In the genomic region with DNA sequence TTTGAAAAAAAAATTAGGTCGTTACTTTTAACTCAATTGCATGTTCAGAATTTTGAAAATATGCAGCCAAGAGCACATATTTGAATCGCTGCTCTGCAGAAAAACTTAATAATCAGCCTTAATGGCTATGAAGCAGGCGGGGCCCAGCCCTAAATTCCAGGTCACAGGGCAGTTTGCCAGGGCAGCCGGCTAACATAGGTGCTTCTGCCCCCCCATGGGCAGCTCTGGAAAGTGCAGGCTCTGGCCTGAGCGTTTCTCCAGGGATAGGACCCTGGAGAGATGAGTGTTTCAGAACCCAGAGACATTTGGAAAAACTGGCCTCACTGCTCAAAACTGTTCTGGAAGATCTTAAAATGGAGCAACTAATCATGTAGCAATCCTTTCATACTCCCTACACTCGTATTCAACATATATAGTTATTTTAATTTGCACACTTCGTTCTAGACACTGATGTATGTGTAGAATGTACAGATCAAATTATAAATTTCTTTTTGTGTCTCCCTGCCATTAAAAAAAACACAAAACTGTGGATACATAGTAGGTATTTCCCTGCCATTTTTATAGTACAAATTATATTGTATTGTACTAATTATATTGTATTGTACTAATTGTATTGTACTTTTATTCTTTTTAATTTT, we compare ENCODE assay signal across 7 cellular contexts. TPM values are rescaled to one million over a fixed set of nuclear protein-coding genes. Genes with fewer than 3 reads are reported as not detected.
DNase-seq lines count a peak whose midpoint lies in the region; ATAC-seq and TF ChIP-seq lines count a peak whose summit lies in the region.

No MANE protein-coding gene starts in this region.

- H3K27ac ChIP-seq in Karpas-422 (ENCODE audit: low read length) = no peak overlapping the region
- no peak overlapping the region for H3K27ac ChIP-seq in PC-3 (ENCODE audit: low read length)

- H3F3A ChIP-seq in PC-3 (ENCODE audit: low read length, unreplicated experiment) = no peaks in the 10 kb centered on the region

- H3K4me2 ChIP-seq in Karpas-422 (ENCODE audit: low read depth, low read length, poor library complexity, severe bottlenecking) (peak overlapping the region; percentile 33), PC-3 (ENCODE audit: low read length) (no peak overlapping the region)

- TF ChIP-seq CTCF in GM13976 (IDR thresholded peaks at IDR 0.05; ENCODE audit: borderline replicate concordance, control extremely low read depth, extremely low read depth, insufficient read depth, missing control alignments) (peak; percentile 73), PC-3 (conservative IDR thresholded peaks at IDR 0.05; ENCODE audit: low read depth, low read length) (peak; percentile 93)

- POLR2A ChIA-PET in PC-3 (lab: Charles Lee; ENCODE audit: unreplicated experiment) = no interaction called here

- no peaks in the 10 kb centered on the region for H3K36me3 Mint-ChIP-seq in natural killer cell treated with Interleukin-12 subunit alpha and Interleukin-12 subunit beta and Interleukin-15 and Interleukin-18, amount 100 ng/mL, for 72 hours
- no peaks in the 10 kb centered on the region for H3K36me3 Mint-ChIP-seq in stimulated activated naive B cell treated with anti-CD40 and anti-IgM and Interleukin-4, amounts not matched to agents 10 μg/mL and 1 μg/mL and 100 μg/mL, for 72 hours

- H3K4me3 ChIP-seq in Karpas-422 (ENCODE audit: low read length) = no peak overlapping the region
- H3K4me3 ChIP-seq in PC-3 (ENCODE audit: low read length) = no peak overlapping the region

- peaks cover 5 to 18% of the 10 kb centered on the region in 2 donors for H3K4me1 Mint-ChIP-seq in natural killer cell treated with Interleukin-12 subunit alpha and Interleukin-12 subunit beta and Interleukin-15 and Interleukin-18, amount 100 ng/mL, for 72 hours (ENCODE audit: low read depth in 2 of 2)
- H3K4me1 Mint-ChIP-seq in stimulated activated naive B cell treated with anti-CD40 and anti-IgM and Interleukin-4, amounts not matched to agents 10 μg/mL and 1 μg/mL and 100 μg/mL, for 72 hours = peaks cover 7 to 13% of the 10 kb centered on the region in 2 donors

- H3K27me3 Mint-ChIP-seq in natural killer cell treated with Interleukin-12 subunit alpha and Interleukin-12 subunit beta and Interleukin-15 and Interleukin-18, amount 100 ng/mL, for 72 hours = no peaks in the 10 kb centered on the region
- H3K27me3 Mint-ChIP-seq in stimulated activated naive B cell treated with anti-CD40 and anti-IgM and Interleukin-4, amounts not matched to agents 10 μg/mL and 1 μg/mL and 100 μg/mL, for 72 hours = no peaks in the 10 kb centered on the region

- peaks cover 10% of the 10 kb centered on the region for H3K4me1 ChIP-seq in Karpas-422 (ENCODE audit: low read length)
- H3K4me1 ChIP-seq in PC-3 (ENCODE audit: insufficient read depth, low read length) = peaks cover 33% of the 10 kb centered on the region

- ATAC-seq in PC-3 = peak; percentile 59
- peak; percentile 74 to 88 for ATAC-seq in natural killer cell treated with Interleukin-12 subunit alpha and Interleukin-12 subunit beta and Interleukin-15 and Interleukin-18, amount 100 ng/mL, for 72 hours
- ATAC-seq in stimulated activated naive B cell treated with anti-CD40 and anti-IgM and Interleukin-4, amounts not matched to agents 10 μg/mL and 1 μg/mL and 100 μg/mL, for 72 hours (replicated peaks) = peak; percentile 90 to 97

- H4K20me1 ChIP-seq in Karpas-422 (ENCODE audit: insufficient read depth, low read depth, low read length) = no peaks in the 10 kb centered on the region
- H4K20me1 ChIP-seq in PC-3 (ENCODE audit: low read length) = no peaks in the 10 kb centered on the region

- no peak overlapping the region for H3K27ac Mint-ChIP-seq in natural killer cell treated with Interleukin-12 subunit alpha and Interleukin-12 subunit beta and Interleukin-15 and Interleukin-18, amount 100 ng/mL, for 72 hours
- H3K27ac Mint-ChIP-seq in stimulated activated naive B cell treated with anti-CD40 and anti-IgM and Interleukin-4, amounts not matched to agents 10 μg/mL and 1 μg/mL and 100 μg/mL, for 72 hours = no peak overlapping the region

- H3K4me3 Mint-ChIP-seq in natural killer cell treated with Interleukin-12 subunit alpha and Interleukin-12 subunit beta and Interleukin-15 and Interleukin-18, amount 100 ng/mL, for 72 hours = no peak overlapping the region
- no peak overlapping the region for H3K4me3 Mint-ChIP-seq in stimulated activated naive B cell treated with anti-CD40 and anti-IgM and Interleukin-4, amounts not matched to agents 10 μg/mL and 1 μg/mL and 100 μg/mL, for 72 hours

- no peaks in the 10 kb centered on the region for H3K36me3 ChIP-seq in Karpas-422 (ENCODE audit: insufficient read depth, low read length)
- H3K36me3 ChIP-seq in PC-3 (ENCODE audit: low read depth, low read length) = no peaks in the 10 kb centered on the region

- H3K9ac ChIP-seq in Karpas-422 (ENCODE audit: low read length) (no peak overlapping the region), PC-3 (ENCODE audit: low read length) (no peak overlapping the region)

- CTCF ChIA-PET in PC-3 (lab: Charles Lee) = interaction anchor here (0.6 kb wide), 1 partner anchor 30 kb away, joined by 3 read pairs; no protein-coding TSS in a partner anchor

- H3K79me2 ChIP-seq in Karpas-422 (ENCODE audit: low read length) (no peaks in the 10 kb centered on the region), PC-3 (ENCODE audit: low read length) (no peaks in the 10 kb centered on the region)

- H2AFZ ChIP-seq in Karpas-422 (ENCODE audit: low read length) = peak overlapping the region; percentile 89; the same call in 1 of the 2 replicates
- H2AFZ ChIP-seq in PC-3 (ENCODE audit: low read length) = no peak overlapping the region

- H3K9me2 ChIP-seq in Karpas-422 (replicated peaks; ENCODE audit: insufficient read depth, low read length) (no peaks in the 10 kb centered on the region), PC-3 (replicated peaks; ENCODE audit: low read length) (no peaks in the 10 kb centered on the region)

- peak; percentile 84 for DNase-seq in GM13976 (ENCODE audit: low spot score)
- DNase-seq in Karpas-422 = peak; percentile 97
- DNase-seq in PC-3 = peak; percentile 94
- peak; percentile 78 for DNase-seq in activated T-cell treated with anti-CD3 and anti-CD28 coated beads, Interleukin-2, amount 50 U/mL, for 1 hour
- DNase-seq in fibroblast of gingiva (ENCODE audit: low read depth) = peak; percentile 85
- DNase-seq in natural killer cell treated with Interleukin-12 subunit alpha and Interleukin-12 subunit beta and Interleukin-15 and Interleukin-18, amount 100 ng/mL, for 72 hours (ENCODE audit: low spot score) = peak; percentile 80
- DNase-seq in stimulated activated naive B cell treated with anti-CD40 and anti-IgM and Interleukin-4, amounts not matched to agents 10 μg/mL and 1 μg/mL and 100 μg/mL, for 72 hours = peak; percentile 67

- in situ Hi-C loops in GM13976 (cut with MboI; ENCODE audit: low sequenced_read_pairs, unreplicated experiment) = loop anchor here (5.0 kb wide), 1 partner anchor 98 kb away; no protein-coding TSS in a partner anchor

- H3K9me3 ChIP-seq in Karpas-422 (ENCODE audit: low read length) = no peaks in the 10 kb centered on the region
- no peaks in the 10 kb centered on the region for H3K9me3 ChIP-seq in PC-3 (ENCODE audit: low read length)

- intact Hi-C loops in PC-3 (cut with micrococcal nuclease) = loop anchor here (1.0 to 5.0 kb wide), 6 partner anchors 25 to 212 kb away; a partner anchor contains a TSS

- no TSS peak for BruUV-seq in PC-3 (replicated peaks; lab: Mats Ljungman, UMichigan)

- H3K9me3 Mint-ChIP-seq in natural killer cell treated with Interleukin-12 subunit alpha and Interleukin-12 subunit beta and Interleukin-15 and Interleukin-18, amount 100 ng/mL, for 72 hours = no peaks in the 10 kb centered on the region
- H3K9me3 Mint-ChIP-seq in stimulated activated naive B cell treated with anti-CD40 and anti-IgM and Interleukin-4, amounts not matched to agents 10 μg/mL and 1 μg/mL and 100 μg/mL, for 72 hours = no peaks in the 10 kb centered on the region

- H3K27me3 ChIP-seq in Karpas-422 (ENCODE audit: low read length) (no peaks in the 10 kb centered on the region), PC-3 (ENCODE audit: low read length) (no peaks in the 10 kb centered on the region)

RNA-seq across cellular contexts. Expression of a gene that starts 26.0 kb away (rescaled TPM):
- 10.0 and 11.3 TPM in 2 replicates for total RNA-seq in Karpas-422 (2014; rRNA removed; shearing (Covaris generic); ENCODE audit: low replicate concordance)
- total RNA-seq in PC-3 (2014; rRNA removed) = 6.2 and 7.9 TPM in 2 replicates
- 1 to 10 TPM; 2.8 to 4.6 TPM for total RNA-seq in natural killer cell treated with Interleukin-12 subunit alpha and Interleukin-12 subunit beta and Interleukin-15 and Interleukin-18, amount 100 ng/mL, for 72 hours
